8 cellular contexts compared by ENCODE assay signal in the genomic region with DNA sequence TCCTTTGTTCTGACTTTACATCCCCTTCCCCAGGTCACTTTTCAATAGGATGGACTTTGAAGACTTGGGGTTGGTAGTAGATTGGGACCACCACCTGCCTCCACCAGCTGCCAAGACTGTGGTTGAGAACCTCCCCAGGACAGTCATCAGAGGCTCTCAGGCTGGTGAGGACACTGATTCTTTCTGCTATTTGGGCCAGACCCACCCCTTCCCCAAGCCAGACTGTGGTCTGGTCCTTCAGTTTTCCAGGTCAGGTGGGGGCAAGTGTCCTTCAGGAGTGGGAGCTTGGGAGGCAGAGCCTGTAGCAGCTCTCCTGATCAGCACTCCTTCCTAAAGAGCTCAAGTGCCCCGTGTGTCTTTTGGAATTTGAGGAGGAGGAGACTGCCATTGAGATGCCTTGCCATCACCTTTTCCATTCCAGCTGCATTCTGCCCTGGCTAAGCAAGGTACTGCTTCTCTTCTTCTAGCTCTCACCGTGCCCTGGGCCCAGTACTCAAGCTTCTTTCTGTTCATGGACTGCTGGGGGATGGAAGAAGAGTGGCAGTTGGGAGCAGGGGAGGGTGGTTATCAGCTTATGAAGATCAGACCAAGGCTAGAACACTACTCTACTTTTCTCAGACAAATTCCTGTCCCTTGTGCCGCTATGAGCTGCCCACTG. TPM values are rescaled to one million over a fixed set of nuclear protein-coding genes. Genes with fewer than 3 reads are reported as not detected.
A peak's percentile ranks its signal among the peaks of the same experiment; 100 is the strongest.
DNase-seq lines count a peak whose midpoint lies in the region; ATAC-seq and TF ChIP-seq lines count a peak whose summit lies in the region.

No MANE protein-coding gene starts in this region.

- peaks cover 19% of the 10 kb centered on the region for H3K4me1 Mint-ChIP-seq in MCF 10A (ENCODE audit: insufficient read depth, unreplicated experiment)

- H3K9me3 ChIP-seq in right atrium auricular region (no peaks in the 10 kb centered on the region), right cardiac atrium (ENCODE audit: control insufficient read depth, low read length) (no peaks in the 10 kb centered on the region), muscle layer of colon (ENCODE audit: low read length) (no peaks in the 10 kb centered on the region)

- H3K36me3 Mint-ChIP-seq in MCF 10A (ENCODE audit: insufficient read depth, unreplicated experiment): peaks cover 21% of the 10 kb centered on the region

- BruUV-seq in MCF 10A (replicated peaks; lab: Mats Ljungman, UMichigan): no TSS peak

- H3K27me3 Mint-ChIP-seq in MCF 10A (ENCODE audit: insufficient read depth, unreplicated experiment): no peaks in the 10 kb centered on the region

- intact Hi-C loops in right cardiac atrium (cut with DNase I): no loop called here
- intact Hi-C loops in MCF 10A (cut with micrococcal nuclease): no loop called here
- intact Hi-C loops in head of caudate nucleus (cut with DNase I): loop anchor here (5.0 kb wide), 1 partner anchor 34 kb away; a partner anchor contains a TSS

- H3K27ac Mint-ChIP-seq in MCF 10A (ENCODE audit: low read depth, unreplicated experiment): peak overlapping the region; percentile 98

- H3K27ac ChIP-seq in right atrium auricular region: peak overlapping the region; percentile 88 to 94
- no peak overlapping the region for H3K27ac ChIP-seq in right cardiac atrium (ENCODE audit: low read length)
- peak overlapping the region; percentile 96 for H3K27ac ChIP-seq in muscle layer of colon (ENCODE audit: low read depth, low read length)

- H3K9me3 Mint-ChIP-seq in MCF 10A (ENCODE audit: unreplicated experiment): no peaks in the 10 kb centered on the region

- H3K4me3 Mint-ChIP-seq in MCF 10A (ENCODE audit: unreplicated experiment): peak overlapping the region; percentile 98

- H3K36me3 ChIP-seq in right atrium auricular region (peaks cover 24% of the 10 kb centered on the region), muscle layer of colon (ENCODE audit: insufficient read depth, low read length) (peaks cover 38% of the 10 kb centered on the region)

- H3K9ac ChIP-seq in muscle layer of colon (ENCODE audit: low read length): peak overlapping the region; percentile 96

- H3K27me3 ChIP-seq in right atrium auricular region (no peaks in the 10 kb centered on the region), right cardiac atrium (ENCODE audit: control insufficient read depth, insufficient read depth) (no peaks in the 10 kb centered on the region), muscle layer of colon (ENCODE audit: control insufficient read depth in 1 of 2, insufficient read depth in 2 of 2, low read length in 2 of 2) (no peaks in the 10 kb centered on the region)

- WGBS in right cardiac atrium: 50% methylated on average over 3 of the region's 3 CpGs

- POLR2A ChIA-PET in MCF 10A (lab: Yijun Ruan, JAX): interaction anchor here (0.7 to 5.2 kb wide), 17 partner anchors 8 to 509 kb away, joined by 3 to 113 read pairs (median 6); a partner anchor contains a TSS

- ATAC-seq in right cardiac atrium: no peak
- no peak for ATAC-seq in GM21360 (IDR thresholded peaks at IDR 0.05; ENCODE audit: unreplicated experiment)
- ATAC-seq in GM18870 (IDR thresholded peaks at IDR 0.05; ENCODE audit: unreplicated experiment): no peak

- peak overlapping the region; percentile 61 to 81 for H3K4me3 ChIP-seq in right atrium auricular region
- H3K4me3 ChIP-seq in right cardiac atrium (ENCODE audit: low read length): no peak overlapping the region
- peak overlapping the region; percentile 75 to 97 for H3K4me3 ChIP-seq in muscle layer of colon (ENCODE audit: low read depth in 1 of 2, low read length in 2 of 2)

- H3K4me1 ChIP-seq in right atrium auricular region: peaks cover 0 to 50% of the 10 kb centered on the region in 2 donors
- H3K4me1 ChIP-seq in right cardiac atrium (ENCODE audit: control insufficient read depth, insufficient read depth, low read length): peaks cover 15% of the 10 kb centered on the region
- peaks cover 36% of the 10 kb centered on the region for H3K4me1 ChIP-seq in muscle layer of colon (ENCODE audit: insufficient read depth, low read length)

- DNase-seq in right atrium auricular region (ENCODE audit: low spot score): no peak
- DNase-seq in right cardiac atrium: no peak
- DNase-seq in MCF 10A (ENCODE audit: unreplicated experiment): no peak
- DNase-seq in head of caudate nucleus: no peak
- DNase-seq in SK-N-DZ (ENCODE audit: low spot score): no peak

- TF ChIP-seq CTCF in right atrium auricular region (IDR thresholded peaks at IDR 0.05): no peak
- TF ChIP-seq CTCF in MCF 10A (IDR thresholded peaks at IDR 0.05; ENCODE audit: unreplicated experiment): no peak

- CTCF ChIA-PET in MCF 10A (lab: Yijun Ruan, JAX): interaction anchor here (1.0 to 2.4 kb wide), 4 partner anchors 11 to 176 kb away, joined by 3 to 9 read pairs (median 4); no protein-coding TSS in a partner anchor

RNA-seq across cellular contexts. Expression of a gene that starts 1.1 kb away (rescaled TPM):
- total RNA-seq in right atrium auricular region: 100 to 1,000 TPM; 109 to 194 TPM
- 100 to 1,000 TPM in 2 of 4 donors, 10 to 100 TPM in 2; 96.1 to 111 (median 102) TPM for total RNA-seq in right cardiac atrium
- polyA plus RNA-seq in right cardiac atrium: 169 TPM
- total RNA-seq in MCF 10A (2022): 125 and 215 TPM in 2 replicates
- polyA plus RNA-seq in SK-N-DZ (2014; cell fraction: cytosol; rRNA removed): 200 and 204 TPM in 2 replicates
- 162 and 192 TPM in 2 replicates for polyA plus RNA-seq in SK-N-DZ (2014; cell fraction: nucleus; rRNA removed)

RNA-seq across cellular contexts. Expression of a gene that starts 5.9 kb away (rescaled TPM):
- total RNA-seq in right atrium auricular region (10 to 100 TPM; 15.8 to 21.7 TPM), right cardiac atrium (10 to 100 TPM; 14.5 to 17.5 (median 16.5) TPM), MCF 10A (2022) (12.5 and 14.5 TPM in 2 replicates)
- 19.0 TPM for polyA plus RNA-seq in right cardiac atrium
- 9.3 and 11.0 TPM in 2 replicates for polyA plus RNA-seq in SK-N-DZ (2014; cell fraction: cytosol; rRNA removed)
- polyA plus RNA-seq in SK-N-DZ (2014; cell fraction: nucleus; rRNA removed): 18.5 and 23.9 TPM in 2 replicates

RNA-seq across cellular contexts. Expression of a gene that starts 12.4 kb away (rescaled TPM):
- total RNA-seq in right atrium auricular region (10 to 100 TPM; 37.2 to 61.7 TPM), right cardiac atrium (100 to 1,000 TPM in 1 of 4 donors, 10 to 100 TPM in 3; 79.1 to 113 (median 81.1) TPM), MCF 10A (2022) (1.6 and 3.0 TPM in 2 replicates)
- polyA plus RNA-seq in right cardiac atrium: 127 TPM
- polyA plus RNA-seq in SK-N-DZ (2014; cell fraction: cytosol; rRNA removed): not detected in 2 replicates
- not detected in 2 replicates for polyA plus RNA-seq in SK-N-DZ (2014; cell fraction: nucleus; rRNA removed)

RNA-seq across cellular contexts. Expression of a gene that starts 15.3 kb away (rescaled TPM):
- total RNA-seq in right atrium auricular region: 10 to 100 TPM in 1 of 2 donors, 1 to 10 TPM in 1; 8.9 to 11.1 TPM
- 10 to 100 TPM; 25.0 to 31.9 (median 27.9) TPM for total RNA-seq in right cardiac atrium
- polyA plus RNA-seq in right cardiac atrium: 28.1 TPM
- total RNA-seq in MCF 10A (2022): 34.3 and 35.5 TPM in 2 replicates
- 33.8 and 43.2 TPM in 2 replicates for polyA plus RNA-seq in SK-N-DZ (2014; cell fraction: cytosol; rRNA removed)
- polyA plus RNA-seq in SK-N-DZ (2014; cell fraction: nucleus; rRNA removed): 33.2 and 41.5 TPM in 2 replicates

RNA-seq across cellular contexts. Expression of a gene that starts 19.2 kb away (rescaled TPM):
- total RNA-seq in right atrium auricular region (10 to 100 TPM; 11.9 to 26.1 TPM), right cardiac atrium (10 to 100 TPM; 30.3 to 38.3 (median 35.2) TPM), MCF 10A (2022) (49.9 and 56.0 TPM in 2 replicates)
- 24.9 TPM for polyA plus RNA-seq in right cardiac atrium
- 2.1 and 4.8 TPM in 2 replicates for polyA plus RNA-seq in SK-N-DZ (2014; cell fraction: cytosol; rRNA removed)
- polyA plus RNA-seq in SK-N-DZ (2014; cell fraction: nucleus; rRNA removed): 0.42 and 0.97 TPM in 2 replicates
